ENCODE assay signal across 8 cellular contexts in the genomic region with DNA sequence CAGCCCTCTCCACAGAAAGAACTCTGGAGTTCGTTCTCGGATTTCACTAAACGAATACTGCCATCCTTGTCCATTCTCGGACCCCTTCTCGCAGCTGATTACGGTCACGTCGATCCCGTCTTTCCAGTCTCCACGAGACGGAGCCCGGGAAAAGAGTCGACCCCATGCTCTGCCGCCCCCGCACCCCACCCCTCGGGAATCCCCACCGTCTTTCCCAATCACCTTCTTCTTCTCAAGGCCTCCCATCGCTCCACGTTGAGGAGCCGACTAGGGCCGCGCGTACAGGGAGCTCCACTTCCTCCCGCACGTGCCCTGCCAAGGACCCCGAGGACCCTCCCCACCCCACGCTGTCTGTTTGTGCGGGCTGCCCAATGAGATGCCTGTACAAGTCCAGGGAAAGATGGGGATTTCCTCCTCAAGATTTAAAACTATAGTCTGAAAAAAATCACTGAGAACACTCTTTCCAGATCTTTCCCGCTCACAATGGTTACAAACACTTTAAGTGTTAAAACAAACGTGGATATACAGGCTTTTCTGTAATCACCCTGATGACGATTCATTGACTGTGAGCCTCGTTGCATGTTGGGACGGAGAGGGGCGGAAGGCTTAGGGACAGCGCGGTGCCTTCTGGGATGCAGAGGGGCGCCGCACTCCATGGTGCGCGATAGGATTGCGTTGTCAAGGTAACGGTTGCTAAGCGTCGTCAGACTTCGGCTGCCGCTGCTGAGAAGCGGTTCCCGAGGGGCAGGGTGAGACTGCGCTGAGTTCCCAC. TPM values are rescaled to one million over a fixed set of nuclear protein-coding genes. Genes with fewer than 3 reads are reported as not detected.
DNase-seq lines count a peak whose midpoint lies in the region; ATAC-seq and TF ChIP-seq lines count a peak whose summit lies in the region.

A gene (minus strand): TSS at position 323 of the 772 bp plus-strand sequence. CDS start 77 bp downstream, at position 246.

- no peaks in the 10 kb centered on the region for H3K9me3 ChIP-seq in BLaER1
- no peaks in the 10 kb centered on the region for H3K9me3 ChIP-seq in colonic mucosa

- DNase-seq in NCI-H526 (lab: John Stamatoyannopoulos, UW) (peak; percentile 97 to 99), colonic mucosa (peak; percentile 95), kidney tubule cell (ENCODE audit: low spot score) (peak; percentile 98)
- DNase-seq in activated CD4-positive, alpha-beta T cell treated with anti-CD3 and anti-CD28 coated beads for 48 hours: peak; percentile 95
- peak; percentile 81 to 89 (median 87) for DNase-seq in stimulated activated CD4-positive, alpha-beta T cell treated with anti-CD3 and anti-CD28 coated beads, Interleukin-1b, Interleukin-23, amount 100 ng/mL, for 24 hours (ENCODE audit: low read depth in 4 of 4, low spot score in 1 of 4)

- H4K20me1 ChIP-seq in BLaER1: peaks cover 25% of the 10 kb centered on the region

- H3K36me3 ChIP-seq in BLaER1 (peaks cover 37% of the 10 kb centered on the region), colonic mucosa (peaks cover 16% of the 10 kb centered on the region)

- no peak for TF ChIP-seq CTCF in colonic mucosa (IDR thresholded peaks at IDR 0.05)

- peak; percentile 96 for ATAC-seq in GM19324 (IDR thresholded peaks at IDR 0.05; ENCODE audit: low FRiP score, unreplicated experiment)
- peak; percentile 93 for ATAC-seq in HG03460 (IDR thresholded peaks at IDR 0.05; ENCODE audit: unreplicated experiment)

- H3K4me2 ChIP-seq in BLaER1: peak within 1 kb of the TSS; percentile 91

- H3K27me3 ChIP-seq in BLaER1: no peaks in the 10 kb centered on the region; the same call in 1 of the 2 replicates
- no peaks in the 10 kb centered on the region for H3K27me3 ChIP-seq in colonic mucosa

- H3K4me1 ChIP-seq in BLaER1 (peaks cover 22% of the 10 kb centered on the region), colonic mucosa (peaks cover 3% of the 10 kb centered on the region)

- H3K27ac ChIP-seq in BLaER1 (peak within 1 kb of the TSS; percentile 97), colonic mucosa (peak within 1 kb of the TSS; percentile 71)

- H3K4me3 ChIP-seq in BLaER1 (peak within 1 kb of the TSS; percentile 86), colonic mucosa (peak within 1 kb of the TSS; percentile 95)

- intact Hi-C loops in colonic mucosa (cut with DNase I): no loop called here

- H3K9ac ChIP-seq in BLaER1: peak within 1 kb of the TSS; percentile 96
- H3K9ac ChIP-seq in colonic mucosa (ENCODE audit: low read depth in 2 of 2, low read length in 2 of 2): peak within 1 kb of the TSS; percentile 54 to 89

RNA-seq across cellular contexts. Expression of the gene that starts here (rescaled TPM):
- total RNA-seq in colonic mucosa: 10 to 100 TPM; 44.2 to 98.3 TPM

Comparison
In these comparisons a context has a peak if more than half of its experiments do, and no peak if none do; other contexts are left out.
1. Peak in every context shown above with its lines: DNase-seq, ATAC-seq, H3K4me3 ChIP-seq and H3K27ac ChIP-seq.